ENCODE assay signal across 8 cellular contexts in genomic region chr2:180124273-180124881, GRCh38.
A peak's percentile ranks its signal among the peaks of the same experiment; 100 is the strongest.
DNase-seq lines count a peak whose midpoint lies in the region; ATAC-seq, FAIRE-seq and TF ChIP-seq lines count a peak whose summit lies in the region.

No MANE protein-coding gene starts in this region.

- H4K20me1 ChIP-seq in keratinocyte (ENCODE audit: control insufficient read depth, extremely low read depth, insufficient read depth, low read length) = no peaks in the 10 kb centered on the region

- H3K9me3 Mint-ChIP-seq in type B pancreatic cell = no peaks in the 10 kb centered on the region

- H3K4me1 ChIP-seq in keratinocyte (ENCODE audit: control insufficient read depth, extremely low read depth, insufficient read depth, low read length) = peaks cover 3% of the 10 kb centered on the region

- H3K36me3 Mint-ChIP-seq in type B pancreatic cell = no peaks in the 10 kb centered on the region

- H3K4me1 Mint-ChIP-seq in type B pancreatic cell (ENCODE audit: unreplicated experiment) = peaks cover 11% of the 10 kb centered on the region

- H3K4me3 Mint-ChIP-seq in type B pancreatic cell = no peak overlapping the region

- no peak overlapping the region for H3K27ac ChIP-seq in brain microvascular endothelial cell
- no peak overlapping the region for H3K27ac ChIP-seq in keratinocyte (ENCODE audit: control insufficient read depth, insufficient read depth, low read length)

- H3K9me1 ChIP-seq in keratinocyte (ENCODE audit: control insufficient read depth, extremely low read depth, insufficient read depth, low read length) = no peaks in the 10 kb centered on the region

- H3K9ac ChIP-seq in keratinocyte (ENCODE audit: control insufficient read depth, extremely low read depth, insufficient read depth, low read length) = no peak overlapping the region

- H2AFZ ChIP-seq in keratinocyte (ENCODE audit: control insufficient read depth, low read length) = no peak overlapping the region

- TF ChIP-seq CTCF in brain microvascular endothelial cell (IDR thresholded peaks at IDR 0.05; ENCODE audit: low read depth, low read length, missing control alignments) = peak; percentile 39
- peak in 2 of 3 experiments; percentile 35 to 61 for TF ChIP-seq CTCF in keratinocyte (optimal IDR thresholded peaks at IDR 0.05 in 1 of 3, IDR thresholded peaks at IDR 0.05 in 1 of 3, conservative IDR thresholded peaks at IDR 0.05 in 1 of 3; ENCODE audit: extremely low read depth in 1 of 3, insufficient read depth in 2 of 3, low read length in 3 of 3)
- peak; percentile 83 for TF ChIP-seq CTCF in type B pancreatic cell (conservative IDR thresholded peaks at IDR 0.05)

- no peaks in the 10 kb centered on the region for H3K79me2 ChIP-seq in keratinocyte (ENCODE audit: control insufficient read depth, insufficient read depth, low read length)

- dilution Hi-C loops in keratinocyte (cut with MboI; ENCODE audit: extremely low pct_ligation_motif_present, low sequenced_read_pairs) = no loop called here

- ATAC-seq in GM19438 (IDR thresholded peaks at IDR 0.05; ENCODE audit: low read depth, unreplicated experiment) (peak; percentile 59), HG03460 (IDR thresholded peaks at IDR 0.05; ENCODE audit: unreplicated experiment) (peak; percentile 64)

- H3K4me3 ChIP-seq in brain microvascular endothelial cell (ENCODE audit: low read depth, low read length) (no peak overlapping the region), keratinocyte (ENCODE audit: control insufficient read depth in 2 of 3, extremely low read depth in 1 of 3, insufficient read depth in 2 of 3, low read depth in 1 of 3, low read length in 3 of 3) (no peak overlapping the region)

- in situ Hi-C loops in brain microvascular endothelial cell (cut with HindIII; ENCODE audit: low pct_ligation_motif_present, low sequenced_read_pairs) = no loop called here

- H3K36me3 ChIP-seq in brain microvascular endothelial cell (replicated peaks) (no peaks in the 10 kb centered on the region), keratinocyte (ENCODE audit: control insufficient read depth in 2 of 2, extremely low read depth in 1 of 2, insufficient read depth in 2 of 2, low read length in 2 of 2) (no peaks in the 10 kb centered on the region)

- H3K27me3 ChIP-seq in brain microvascular endothelial cell (replicated peaks) (no peaks in the 10 kb centered on the region), keratinocyte (ENCODE audit: control insufficient read depth, extremely low read depth, insufficient read depth, low read length) (no peaks in the 10 kb centered on the region)

- H3K27ac Mint-ChIP-seq in type B pancreatic cell = no peak overlapping the region

- H3K4me2 ChIP-seq in keratinocyte (ENCODE audit: control insufficient read depth, extremely low read depth, insufficient read depth, low read depth, low read length) = no peak overlapping the region

- H3K9me3 ChIP-seq in keratinocyte (ENCODE audit: control insufficient read depth, low read depth, low read length) = no peaks in the 10 kb centered on the region

- peaks cover 13% of the 10 kb centered on the region for H3K27me3 Mint-ChIP-seq in type B pancreatic cell

- DNase-seq in DMS53 (lab: John Stamatoyannopoulos, UW) (peak; percentile 79), NCI-H526 (lab: John Stamatoyannopoulos, UW) (peak; percentile 22 to 76), brain microvascular endothelial cell (peak; percentile 59), keratinocyte (ENCODE audit: low read depth, low spot score) (no peak), type B pancreatic cell (ENCODE audit: extremely low spot score, unreplicated experiment) (no peak)
- DNase-seq in stimulated activated CD4-positive, alpha-beta T cell treated with anti-CD3 and anti-CD28 coated beads, Interleukin-1b, Interleukin-23, amount 100 ng/mL, for 48 hours = no peak

- peak; percentile 23 for FAIRE-seq in keratinocyte (lab: Jason Lieb, UNC)

Comparison
In these comparisons a context has a peak if more than half of its experiments do, and no peak if none do; other contexts are left out.
1. DNase-seq: peak in DMS53 (single experiment), NCI-H526 (2 of 2) and brain microvascular endothelial cell (single experiment); none in keratinocyte (single experiment), type B pancreatic cell (single experiment) and stimulated activated CD4-positive, alpha-beta T cell treated with anti-CD3 and anti-CD28 coated beads, Interleukin-1b, Interleukin-23, amount 100 ng/mL, for 48 hours (single experiment).
2. Peak in every context shown above with its lines, with median percentiles within 50 percentile points of each other: CTCF ChIP-seq.